In the genomic region with DNA sequence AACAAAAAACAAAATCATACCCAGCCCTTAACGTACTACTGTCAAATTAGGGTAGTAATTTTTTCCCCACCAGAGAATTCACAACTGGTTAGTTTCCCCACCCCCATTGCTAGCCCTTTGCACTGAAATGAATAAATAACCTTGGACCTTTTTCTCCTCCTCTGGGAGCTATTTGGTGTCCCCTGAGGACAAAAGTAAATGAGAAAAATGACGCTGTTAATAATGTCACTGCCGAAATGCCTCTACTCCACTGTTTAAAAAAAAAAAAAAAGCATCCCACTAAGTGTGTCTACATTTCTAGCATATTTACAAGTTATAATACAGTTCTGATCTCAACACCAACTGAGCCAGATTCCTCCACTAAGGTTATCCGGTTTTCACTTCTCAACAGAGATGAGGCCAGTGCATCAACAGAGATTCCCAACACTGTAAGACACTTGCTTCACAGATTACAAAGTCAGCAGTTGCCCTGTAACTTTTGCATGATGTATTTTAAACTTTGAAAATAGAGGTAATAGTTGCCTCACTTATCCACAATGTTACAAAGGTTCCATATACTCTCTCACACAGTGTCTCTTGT, we compare ENCODE assay signal across 12 cellular contexts. TPM values are rescaled to one million over a fixed set of nuclear protein-coding genes. Genes with fewer than 3 reads are reported as not detected.
DNase-seq lines count a peak whose midpoint lies in the region; ATAC-seq and TF ChIP-seq lines count a peak whose summit lies in the region.
"Had no signal": no experiment of that assay in that cellular context is flagged by ENCODE, and none has a peak within 500 bp of the region (broad histone marks: within the 10 kb centered on the region; RNA-seq: fewer than 3 reads in every experiment).

No MANE protein-coding gene starts in this region.

- POLR2A ChIA-PET in HEK293 (lab: Yijun Ruan, JAX) (no interaction called here), WTC11 (lab: Charles Lee) (interaction anchor here (0.7 to 0.8 kb wide), 2 partner anchors 28 to 121 kb away, joined by 3 read pairs; no protein-coding TSS in a partner anchor)

- no peak for ATAC-seq in WTC11
- no peak for ATAC-seq in left lung
- ATAC-seq: naive thymus-derived CD4-positive, alpha-beta T cell; stimulated activated naive CD8-positive, alpha-beta T cell treated with anti-CD3 and anti-CD28 coated beads, Interleukin-15, amount 100 ng/mL, for 72 hours had no signal

- no peaks in the 10 kb centered on the region for H3K9me3 Mint-ChIP-seq in WTC11
- H3K9me3 Mint-ChIP-seq: stimulated activated naive CD8-positive, alpha-beta T cell treated with anti-CD3 and anti-CD28 coated beads, Interleukin-15, amount 100 ng/mL, for 72 hours had no signal

- peak overlapping the region; percentile 71; the same call in 1 of the 2 replicates for H3K27ac Mint-ChIP-seq in WTC11
- H3K27ac Mint-ChIP-seq: naive thymus-derived CD4-positive, alpha-beta T cell; stimulated activated naive CD8-positive, alpha-beta T cell treated with anti-CD3 and anti-CD28 coated beads, Interleukin-15, amount 100 ng/mL, for 72 hours had no signal

- peaks cover 56% of the 10 kb centered on the region for H3K27me3 Mint-ChIP-seq in WTC11 (ENCODE audit: low read depth)

- TF ChIP-seq POLR2A in suprapubic skin (IDR thresholded peaks at IDR 0.05) = no peak

- no peak for TF ChIP-seq EP300 in suprapubic skin (IDR thresholded peaks at IDR 0.05)

- H3K36me3 ChIP-seq in HEK293 (ENCODE audit: control insufficient read depth in 2 of 2, insufficient read depth in 1 of 2, low read length in 2 of 2) = no peaks in the 10 kb centered on the region
- H3K36me3 ChIP-seq in left lung = no peaks in the 10 kb centered on the region
- no peaks in the 10 kb centered on the region for H3K36me3 ChIP-seq in suprapubic skin

- CTCF ChIA-PET in HEK293 (lab: Yijun Ruan, JAX) = interaction anchor here (0.7 to 1.1 kb wide), 3 partner anchors 113 to 1230 kb away, joined by 3 read pairs; no protein-coding TSS in a partner anchor
- CTCF ChIA-PET in WTC11 (lab: Charles Lee) = interaction anchor here (0.6 kb wide), 1 partner anchor 35 kb away, joined by 3 read pairs; no protein-coding TSS in a partner anchor

- peaks cover 31% of the 10 kb centered on the region for H3K4me1 ChIP-seq in HEK293 (ENCODE audit: control insufficient read depth, insufficient read depth, low read length)
- peaks cover 23 to 58% of the 10 kb centered on the region in 2 donors for H3K4me1 ChIP-seq in left lung
- peaks cover 67% of the 10 kb centered on the region for H3K4me1 ChIP-seq in suprapubic skin

- H3K36me3 Mint-ChIP-seq in WTC11 = no peaks in the 10 kb centered on the region

- H3K27ac ChIP-seq in HEK293 (ENCODE audit: extremely low read depth, low read depth, low read length) (no peak overlapping the region), left lung (peak overlapping the region; percentile 93), suprapubic skin (peak overlapping the region; percentile 98)

- H3K4me3 ChIP-seq in HEK293 (ENCODE audit: low read depth, low read length) (no peak overlapping the region), left lung (no peak overlapping the region), suprapubic skin (peak overlapping the region; percentile 9)

- peaks cover 0 to 72% of the 10 kb centered on the region in 2 donors for H3K27me3 ChIP-seq in left lung
- H3K27me3 ChIP-seq in suprapubic skin = no peaks in the 10 kb centered on the region

- no peak overlapping the region for H3K4me3 Mint-ChIP-seq in WTC11
- H3K4me3 Mint-ChIP-seq: naive thymus-derived CD4-positive, alpha-beta T cell; stimulated activated naive CD8-positive, alpha-beta T cell treated with anti-CD3 and anti-CD28 coated beads, Interleukin-15, amount 100 ng/mL, for 72 hours had no signal

- WGBS in suprapubic skin = 24% methylated on average over 4 of the region's 4 CpGs

- DNase-seq in WTC11 (ENCODE audit: low spot score) (no peak), left lung (no peak), suprapubic skin (ENCODE audit: low spot score in 2 of 2) (no peak), 8988T (no peak), RPMI8226 (no peak), NCI-H510A treated with DMSO at 0.1 percent for 48 hours (lab: John Stamatoyannopoulos, UW) (no peak), GOT3 (lab: John Stamatoyannopoulos, UW) (no peak)
- DNase-seq: activated CD4-positive, alpha-beta T cell treated with anti-CD3 and anti-CD28 coated beads for 48 hours; KBM-7; naive thymus-derived CD4-positive, alpha-beta T cell; stimulated activated naive CD8-positive, alpha-beta T cell treated with anti-CD3 and anti-CD28 coated beads, Interleukin-15, amount 100 ng/mL, for 72 hours had no signal

- intact Hi-C loops in left lung (cut with DNase I) = no loop called here

- TF ChIP-seq CTCF in HEK293 (tag by site-specific recombination; IDR thresholded peaks at IDR 0.05) = no peak
- no peak for TF ChIP-seq CTCF in WTC11 (IDR thresholded peaks at IDR 0.05)
- TF ChIP-seq CTCF in left lung (IDR thresholded peaks at IDR 0.05) = no peak
- no peak for TF ChIP-seq CTCF in suprapubic skin (IDR thresholded peaks at IDR 0.05)

- H3K9me3 ChIP-seq in HEK293 (ENCODE audit: control insufficient read depth, insufficient read depth, low read depth, low read length) = no peaks in the 10 kb centered on the region
- H3K9me3 ChIP-seq in left lung = no peaks in the 10 kb centered on the region
- H3K9me3 ChIP-seq in suprapubic skin = no peaks in the 10 kb centered on the region

- H3K4me1 Mint-ChIP-seq in WTC11 = peaks cover 63% of the 10 kb centered on the region

TF ChIP-seq in HEK293, 187 proteins besides CTCF, POLR2A, EP300 and RAD21 (continues in another document):
- TF ChIP-seq ZFHX2 (tag by site-specific recombination; conservative IDR thresholded peaks at IDR 0.05) = no peak
- 0 out of 2 replicates have a peak, but pooled peaks have one; percentile 9 for TF ChIP-seq ZNF366 (tag by site-specific recombination; conservative IDR thresholded peaks at IDR 0.05)
- TF ChIP-seq ZBTB20 (tag by site-specific recombination; IDR thresholded peaks at IDR 0.05) = peak; percentile 38; the same call in 1 of the 2 replicates
- TF ChIP-seq, protein P1, sequence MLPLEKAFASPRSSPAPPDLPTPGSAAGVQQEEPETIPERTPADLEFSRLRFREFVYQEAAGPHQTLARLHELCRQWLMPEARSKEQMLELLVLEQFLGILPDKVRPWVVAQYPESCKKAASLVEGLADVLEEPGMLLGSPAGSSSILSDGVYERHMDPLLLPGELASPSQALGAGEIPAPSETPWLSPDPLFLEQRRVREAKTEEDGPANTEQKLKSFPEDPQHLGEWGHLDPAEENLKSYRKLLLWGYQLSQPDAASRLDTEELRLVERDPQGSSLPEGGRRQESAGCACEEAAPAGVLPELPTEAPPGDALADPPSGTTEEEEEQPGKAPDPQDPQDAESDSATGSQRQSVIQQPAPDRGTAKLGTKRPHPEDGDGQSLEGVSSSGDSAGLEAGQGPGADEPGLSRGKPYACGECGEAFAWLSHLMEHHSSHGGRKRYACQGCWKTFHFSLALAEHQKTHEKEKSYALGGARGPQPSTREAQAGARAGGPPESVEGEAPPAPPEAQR (tag by site-specific recombination; IDR thresholded peaks at IDR 0.05) = no peak

TF ChIP-seq in WTC11, 78 proteins besides CTCF, POLR2A, EP300 and RAD21 (continues in another document):
- TF ChIP-seq, protein P2, sequence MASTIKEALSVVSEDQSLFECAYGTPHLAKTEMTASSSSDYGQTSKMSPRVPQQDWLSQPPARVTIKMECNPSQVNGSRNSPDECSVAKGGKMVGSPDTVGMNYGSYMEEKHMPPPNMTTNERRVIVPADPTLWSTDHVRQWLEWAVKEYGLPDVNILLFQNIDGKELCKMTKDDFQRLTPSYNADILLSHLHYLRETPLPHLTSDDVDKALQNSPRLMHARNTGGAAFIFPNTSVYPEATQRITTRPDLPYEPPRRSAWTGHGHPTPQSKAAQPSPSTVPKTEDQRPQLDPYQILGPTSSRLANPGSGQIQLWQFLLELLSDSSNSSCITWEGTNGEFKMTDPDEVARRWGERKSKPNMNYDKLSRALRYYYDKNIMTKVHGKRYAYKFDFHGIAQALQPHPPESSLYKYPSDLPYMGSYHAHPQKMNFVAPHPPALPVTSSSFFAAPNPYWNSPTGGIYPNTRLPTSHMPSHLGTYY (CRISPR knock-in tag; IDR thresholded peaks at IDR 0.05) = no peak
- TF ChIP-seq, protein P3, sequence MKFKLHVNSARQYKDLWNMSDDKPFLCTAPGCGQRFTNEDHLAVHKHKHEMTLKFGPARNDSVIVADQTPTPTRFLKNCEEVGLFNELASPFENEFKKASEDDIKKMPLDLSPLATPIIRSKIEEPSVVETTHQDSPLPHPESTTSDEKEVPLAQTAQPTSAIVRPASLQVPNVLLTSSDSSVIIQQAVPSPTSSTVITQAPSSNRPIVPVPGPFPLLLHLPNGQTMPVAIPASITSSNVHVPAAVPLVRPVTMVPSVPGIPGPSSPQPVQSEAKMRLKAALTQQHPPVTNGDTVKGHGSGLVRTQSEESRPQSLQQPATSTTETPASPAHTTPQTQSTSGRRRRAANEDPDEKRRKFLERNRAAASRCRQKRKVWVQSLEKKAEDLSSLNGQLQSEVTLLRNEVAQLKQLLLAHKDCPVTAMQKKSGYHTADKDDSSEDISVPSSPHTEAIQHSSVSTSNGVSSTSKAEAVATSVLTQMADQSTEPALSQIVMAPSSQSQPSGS (CRISPR knock-in tag; IDR thresholded peaks at IDR 0.05; ENCODE audit: borderline replicate concordance, low read depth) = no peak
- TF ChIP-seq TEAD4 (CRISPR knock-in tag; IDR thresholded peaks at IDR 0.05) (no peak), ZBTB21 (CRISPR knock-in tag; IDR thresholded peaks at IDR 0.05; ENCODE audit: borderline replicate concordance) (no peak), FOXK1 (CRISPR knock-in tag; IDR thresholded peaks at IDR 0.05) (no peak), EMX1 (CRISPR knock-in tag; IDR thresholded peaks at IDR 0.05) (no peak)
- TF ChIP-seq, protein P4, sequence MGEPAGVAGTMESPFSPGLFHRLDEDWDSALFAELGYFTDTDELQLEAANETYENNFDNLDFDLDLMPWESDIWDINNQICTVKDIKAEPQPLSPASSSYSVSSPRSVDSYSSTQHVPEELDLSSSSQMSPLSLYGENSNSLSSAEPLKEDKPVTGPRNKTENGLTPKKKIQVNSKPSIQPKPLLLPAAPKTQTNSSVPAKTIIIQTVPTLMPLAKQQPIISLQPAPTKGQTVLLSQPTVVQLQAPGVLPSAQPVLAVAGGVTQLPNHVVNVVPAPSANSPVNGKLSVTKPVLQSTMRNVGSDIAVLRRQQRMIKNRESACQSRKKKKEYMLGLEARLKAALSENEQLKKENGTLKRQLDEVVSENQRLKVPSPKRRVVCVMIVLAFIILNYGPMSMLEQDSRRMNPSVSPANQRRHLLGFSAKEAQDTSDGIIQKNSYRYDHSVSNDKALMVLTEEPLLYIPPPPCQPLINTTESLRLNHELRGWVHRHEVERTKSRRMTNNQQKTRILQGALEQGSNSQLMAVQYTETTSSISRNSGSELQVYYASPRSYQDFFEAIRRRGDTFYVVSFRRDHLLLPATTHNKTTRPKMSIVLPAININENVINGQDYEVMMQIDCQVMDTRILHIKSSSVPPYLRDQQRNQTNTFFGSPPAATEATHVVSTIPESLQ (CRISPR knock-in tag; IDR thresholded peaks at IDR 0.05) = no peak

RNA-seq across cellular contexts. Expression of a gene that starts 5.1 kb away (rescaled TPM):
- total RNA-seq in WTC11 (2021) (7.1 to 12.5 TPM (median 7.4 TPM) in 3 replicates), left lung (10 to 100 TPM; 88.8 to 97.9 TPM), suprapubic skin (100 to 1,000 TPM in 2 of 4 donors, 10 to 100 TPM in 2; 90.4 to 204 (median 112) TPM)
